30 cellular contexts compared by ENCODE assay signal in the genomic region with DNA sequence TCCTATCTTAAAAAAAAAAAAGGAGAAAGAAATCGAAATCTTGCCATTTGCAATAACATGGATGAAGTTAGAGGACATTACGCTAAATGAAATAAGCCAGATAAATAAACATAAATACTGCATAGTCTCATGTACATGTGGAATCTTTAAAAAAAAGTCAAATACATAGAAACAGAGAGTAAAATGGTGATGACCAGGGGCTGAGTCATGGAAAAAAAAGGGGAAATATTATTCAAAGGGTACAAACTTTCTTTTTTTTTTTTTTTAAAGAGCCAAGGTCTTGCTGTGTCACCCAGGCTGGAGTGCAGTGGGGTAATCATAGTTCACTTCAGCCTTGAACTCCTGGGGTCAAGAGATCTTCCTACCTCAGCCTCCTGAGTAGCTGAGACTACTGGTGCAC.
DNase-seq lines count a peak whose midpoint lies in the region; ATAC-seq and TF ChIP-seq lines count a peak whose summit lies in the region.
"Had no signal": no experiment of that assay in that cellular context is flagged by ENCODE, and none has a peak within 500 bp of the region (broad histone marks: within the 10 kb centered on the region; RNA-seq: fewer than 3 reads in every experiment).

No MANE protein-coding gene starts in this region.

- ATAC-seq in IMR-90 (ENCODE audit: low read depth) (peak; percentile 69), GM18868 (IDR thresholded peaks at IDR 0.05; ENCODE audit: unreplicated experiment) (no peak)
- ATAC-seq in naive thymus-derived CD4-positive, alpha-beta T cell, result no peak

- no peak overlapping the region for H2BK5ac ChIP-seq in IMR-90 (ENCODE audit: low read depth, low read length, poor library complexity, severe bottlenecking)

- no peak overlapping the region for H4K8ac ChIP-seq in IMR-90 (ENCODE audit: low read depth in 2 of 2, low read length in 2 of 2)

- TF ChIP-seq POLR2A in IMR-90 (IDR thresholded peaks at IDR 0.05; ENCODE audit: low read depth, low read length), result no peak

- H2BK120ac ChIP-seq in IMR-90 (ENCODE audit: low read depth, low read length), result no peak overlapping the region

- H2AK5ac ChIP-seq in IMR-90 (ENCODE audit: low read depth, low read length), result peak overlapping the region; percentile 8; the same call in 1 of the 2 replicates

- H3K9me3 Mint-ChIP-seq in naive thymus-derived CD4-positive, alpha-beta T cell, result peaks cover 0 to 27% (median 8%) of the 10 kb centered on the region in 11 donors
- peaks cover 26% of the 10 kb centered on the region for H3K9me3 Mint-ChIP-seq in neural progenitor cell
- H3K9me3 Mint-ChIP-seq: stimulated activated naive CD8-positive, alpha-beta T cell treated with anti-CD3 and anti-CD28 coated beads, Interleukin-15, Interleukin-2, amounts not matched to agents 100 ng/mL and 50 ng/mL, for 24 hours had no signal

- no peaks in the 10 kb centered on the region for H3K4me1 Mint-ChIP-seq in naive thymus-derived CD4-positive, alpha-beta T cell
- peaks cover 30% of the 10 kb centered on the region for H3K4me1 Mint-ChIP-seq in neural progenitor cell

- no peak overlapping the region; the same call in 2 of the 3 replicates for H2BK15ac ChIP-seq in IMR-90 (ENCODE audit: low read depth, low read length)

- H3K79me2 ChIP-seq in neural progenitor cell (ENCODE audit: low read depth), result no peaks in the 10 kb centered on the region

- H3K9me1 ChIP-seq in IMR-90 (ENCODE audit: insufficient read depth, low read length), result no peaks in the 10 kb centered on the region

- no peak overlapping the region for H3K27ac ChIP-seq in IMR-90 (ENCODE audit: insufficient read depth, low read length)
- H3K27ac ChIP-seq in brain microvascular endothelial cell, result no peak overlapping the region
- H3K27ac ChIP-seq in naive thymus-derived CD4-positive, alpha-beta T cell (ENCODE audit: low read depth, low read length), result no peak overlapping the region
- H3K27ac ChIP-seq in neural progenitor cell, result no peak overlapping the region
- H3K27ac ChIP-seq: ascending aorta, KMS-11, left ventricle myocardium inferior, right atrium auricular region, SJCRH30, tibial artery had no signal

- intact Hi-C loops in IMR-90 (cut with micrococcal nuclease), result no loop called here
- intact Hi-C loops in naive thymus-derived CD4-positive, alpha-beta T cell (cut with micrococcal nuclease), result no loop called here

- dilution Hi-C loops in IMR-90 (cut with HindIII; ENCODE audit: low sequenced_read_pairs, unreplicated experiment), result no loop called here

- H3K4ac ChIP-seq in IMR-90 (ENCODE audit: low read depth, low read length), result peak overlapping the region; percentile 18; the same call in 1 of the 2 replicates

- no peak overlapping the region for H4K91ac ChIP-seq in IMR-90 (ENCODE audit: insufficient read depth, low read depth, low read length)

- no TSS peak for BruUV-seq in IMR-90 (replicated peaks; lab: Mats Ljungman, UMichigan)

- no peak overlapping the region for H3K27ac Mint-ChIP-seq in naive thymus-derived CD4-positive, alpha-beta T cell
- H3K27ac Mint-ChIP-seq in neural progenitor cell, result no peak overlapping the region
- H3K27ac Mint-ChIP-seq: activated naive CD8-positive, alpha-beta T cell; CD4-positive, alpha-beta T cell; stimulated activated naive CD8-positive, alpha-beta T cell treated with anti-CD3 and anti-CD28 coated beads, Interleukin-15, Interleukin-2, amounts not matched to agents 100 ng/mL and 50 ng/mL, for 24 hours had no signal

- H3K79me1 ChIP-seq in IMR-90 (ENCODE audit: low read depth in 1 of 2, low read length in 2 of 2), result no peaks in the 10 kb centered on the region

- H4K5ac ChIP-seq in IMR-90 (ENCODE audit: low read depth, low read length), result no peak overlapping the region

- H2AFZ ChIP-seq in IMR-90 (replicated peaks; ENCODE audit: low read length, poor library complexity) (no peak overlapping the region), neural progenitor cell (replicated peaks) (no peak overlapping the region)

- no peak overlapping the region for H3K23ac ChIP-seq in IMR-90 (ENCODE audit: low read depth, low read length)

- no peaks in the 10 kb centered on the region for H4K20me1 ChIP-seq in IMR-90 (ENCODE audit: insufficient read depth, low read length)
- H4K20me1 ChIP-seq in neural progenitor cell (ENCODE audit: low read depth), result no peaks in the 10 kb centered on the region

- H2BK20ac ChIP-seq in IMR-90 (ENCODE audit: low read depth, low read length), result no peak overlapping the region

- peak overlapping the region; percentile 53; the same call in 1 of the 2 replicates for H3K14ac ChIP-seq in IMR-90 (replicated peaks; ENCODE audit: low read depth, low read length)

- CTCF ChIA-PET in IMR-90 (lab: Yijun Ruan, JAX), result interaction anchor here (1.1 kb wide), 1 partner anchor 14 kb away, joined by 4 read pairs; no protein-coding TSS in a partner anchor
- CTCF ChIA-PET in naive thymus-derived CD4-positive, alpha-beta T cell (lab: Charles Lee), result no interaction called here

- H3K4me3 Mint-ChIP-seq in naive thymus-derived CD4-positive, alpha-beta T cell, result no peak overlapping the region
- no peak overlapping the region for H3K4me3 Mint-ChIP-seq in neural progenitor cell
- H3K4me3 Mint-ChIP-seq: activated naive CD8-positive, alpha-beta T cell; CD4-positive, alpha-beta T cell; stimulated activated naive CD8-positive, alpha-beta T cell treated with anti-CD3 and anti-CD28 coated beads, Interleukin-15, Interleukin-2, amounts not matched to agents 100 ng/mL and 50 ng/mL, for 24 hours had no signal

- in situ Hi-C loops in IMR-90 (cut with MboI; ENCODE audit: low sequenced_read_pairs) (no loop called here), brain microvascular endothelial cell (cut with HindIII; ENCODE audit: low pct_ligation_motif_present, low sequenced_read_pairs) (no loop called here)

- H3F3A ChIP-seq in neural progenitor cell (ENCODE audit: low read depth), result peaks cover 22% of the 10 kb centered on the region

- no CpG with 5 or more reads among the region's 2 CpGs for WGBS in IMR-90 (ENCODE audit: extremely low coverage in 2 of 2, insufficient read length in 1 of 2), 2 experiments

- H3K9me3 ChIP-seq in IMR-90 (ENCODE audit: control insufficient read depth, insufficient read depth, low read length) (no peaks in the 10 kb centered on the region), neural progenitor cell (ENCODE audit: low read depth) (no peaks in the 10 kb centered on the region)
- H3K9me3 ChIP-seq in naive thymus-derived CD4-positive, alpha-beta T cell (ENCODE audit: control insufficient read depth in 2 of 3, low read length in 3 of 3), result no peaks in the 10 kb centered on the region
- H3K9me3 ChIP-seq: SJCRH30 had no signal

- DNase-seq in AG08396 (ENCODE audit: low spot score) (peak; percentile 13), IMR-90 (peak; percentile 75), brain microvascular endothelial cell (peak; percentile 31), fibroblast of pulmonary artery (ENCODE audit: low read depth) (peak; percentile 14), neural progenitor cell (ENCODE audit: low spot score) (no peak)
- DNase-seq in naive thymus-derived CD4-positive, alpha-beta T cell, result no peak
- no peak for DNase-seq in activated CD4-positive, alpha-beta T cell treated with anti-CD3 and anti-CD28 coated beads, Interleukin-2, amount 50 U/mL, for 4 hours
- DNase-seq: activated CD4-positive, alpha-beta T cell treated with anti-CD3 and anti-CD28 coated beads for 48 hours; activated effector memory CD4-positive, alpha-beta T cell treated with anti-CD3 and anti-CD28 coated beads, Interleukin-2, amount 50 U/mL, for 16 hours; AML-193; CD4-positive, alpha-beta T cell; cerebellar nuclear complex; dorsolateral prefrontal cortex; left ventricle myocardium inferior; mesendoderm; NCI-H1694; NCI-H446; NCI-H82; posterior cingulate gyrus; SJCRH30; stimulated activated CD4-positive, alpha-beta T cell treated with anti-CD3 and anti-CD28 coated beads, Interleukin-1b, Interleukin-23, amount 100 ng/mL, for 48 hours; T1000; tibial artery had no signal

- no peak overlapping the region for H3K4me2 ChIP-seq in IMR-90 (ENCODE audit: low read depth, low read length)
- H3K4me2 ChIP-seq in neural progenitor cell, result no peak overlapping the region
- H3K4me2 ChIP-seq: KMS-11, smooth muscle cell had no signal

- H3K27me3 ChIP-seq in IMR-90 (ENCODE audit: control insufficient read depth, insufficient read depth, low read length) (no peaks in the 10 kb centered on the region), brain microvascular endothelial cell (replicated peaks) (no peaks in the 10 kb centered on the region), neural progenitor cell (no peaks in the 10 kb centered on the region)
- H3K27me3 ChIP-seq in naive thymus-derived CD4-positive, alpha-beta T cell (ENCODE audit: control insufficient read depth in 2 of 2, insufficient read depth in 2 of 2, low read length in 2 of 2), result no peaks in the 10 kb centered on the region
- H3K27me3 ChIP-seq: ascending aorta, dorsolateral prefrontal cortex, right atrium auricular region, SJCRH30, tibial artery had no signal

- H3K36me3 Mint-ChIP-seq in naive thymus-derived CD4-positive, alpha-beta T cell, result no peaks in the 10 kb centered on the region
- peaks cover 4% of the 10 kb centered on the region for H3K36me3 Mint-ChIP-seq in neural progenitor cell
- H3K36me3 Mint-ChIP-seq: activated naive CD8-positive, alpha-beta T cell had no signal

- H3K4me1 ChIP-seq in IMR-90 (ENCODE audit: control insufficient read depth, insufficient read depth, low read length) (no peaks in the 10 kb centered on the region), neural progenitor cell (peaks cover 26% of the 10 kb centered on the region)
- H3K4me1 ChIP-seq in naive thymus-derived CD4-positive, alpha-beta T cell (ENCODE audit: control insufficient read depth in 2 of 2, insufficient read depth in 2 of 2, low read length in 2 of 2), result no peaks in the 10 kb centered on the region
- H3K4me1 ChIP-seq: ascending aorta, tibial artery had no signal

- POLR2A ChIA-PET in IMR-90 (lab: Charles Lee; ENCODE audit: unreplicated experiment), result no interaction called here
- POLR2A ChIA-PET in naive thymus-derived CD4-positive, alpha-beta T cell (lab: Charles Lee), result no interaction called here

- no peaks in the 10 kb centered on the region for H3K27me3 Mint-ChIP-seq in naive thymus-derived CD4-positive, alpha-beta T cell
- H3K27me3 Mint-ChIP-seq in neural progenitor cell (ENCODE audit: insufficient read depth, low read depth), result peaks cover 5% of the 10 kb centered on the region
- H3K27me3 Mint-ChIP-seq: activated naive CD8-positive, alpha-beta T cell; stimulated activated naive CD8-positive, alpha-beta T cell treated with anti-CD3 and anti-CD28 coated beads, Interleukin-15, Interleukin-2, amounts not matched to agents 100 ng/mL and 50 ng/mL, for 24 hours had no signal

- no peak overlapping the region for H3K4me3 ChIP-seq in IMR-90 (ENCODE audit: insufficient read depth, low read depth, low read length)
- H3K4me3 ChIP-seq in brain microvascular endothelial cell (ENCODE audit: low read depth, low read length), result no peak overlapping the region
- no peak overlapping the region for H3K4me3 ChIP-seq in fibroblast of pulmonary artery (replicated peaks; ENCODE audit: low read depth, low read length)
- H3K4me3 ChIP-seq in naive thymus-derived CD4-positive, alpha-beta T cell (ENCODE audit: low read length), result no peak overlapping the region
- no peak overlapping the region for H3K4me3 ChIP-seq in neural progenitor cell
- H3K4me3 ChIP-seq: ascending aorta, left ventricle myocardium inferior, right atrium auricular region, SJCRH30, smooth muscle cell, tibial artery had no signal

- H2AK9ac ChIP-seq in IMR-90 (replicated peaks; ENCODE audit: low read depth, low read length, poor library complexity), result no peak overlapping the region

- TF ChIP-seq CTCF in IMR-90 (conservative IDR thresholded peaks at IDR 0.05; ENCODE audit: low read depth, low read length) (no peak), brain microvascular endothelial cell (IDR thresholded peaks at IDR 0.05; ENCODE audit: low read depth, low read length, missing control alignments) (no peak), fibroblast of pulmonary artery (IDR thresholded peaks at IDR 0.05; ENCODE audit: low read length, missing control alignments) (no peak), neural progenitor cell (IDR thresholded peaks at IDR 0.05) (no peak)

- no peak overlapping the region for H3K9ac ChIP-seq in IMR-90 (ENCODE audit: low read depth, low read length)
- H3K9ac ChIP-seq in neural progenitor cell, result no peak overlapping the region
- H3K9ac ChIP-seq: KMS-11 had no signal

- TF ChIP-seq RAD21 in IMR-90 (IDR thresholded peaks at IDR 0.05; ENCODE audit: low read length), result no peak

- H3K36me3 ChIP-seq in IMR-90 (ENCODE audit: control insufficient read depth, insufficient read depth, low read length) (no peaks in the 10 kb centered on the region), brain microvascular endothelial cell (replicated peaks) (no peaks in the 10 kb centered on the region), neural progenitor cell (peaks cover 5% of the 10 kb centered on the region)
- H3K36me3 ChIP-seq in naive thymus-derived CD4-positive, alpha-beta T cell (ENCODE audit: control insufficient read depth in 2 of 3, insufficient read depth in 3 of 3, low read length in 3 of 3), result no peaks in the 10 kb centered on the region
- H3K36me3 ChIP-seq: ascending aorta, left ventricle myocardium inferior, right atrium auricular region, SJCRH30, tibial artery had no signal

- no peak overlapping the region for H3K56ac ChIP-seq in IMR-90 (ENCODE audit: extremely low read depth, insufficient read depth, low read length)

- no peak overlapping the region for H3K18ac ChIP-seq in IMR-90 (ENCODE audit: low read depth, low read length)

Comparison
In these comparisons a context has a peak if more than half of its experiments do, and no peak if none do; other contexts are left out.
1. DNase-seq: peak in AG08396 (single experiment), IMR-90 (single experiment), brain microvascular endothelial cell (single experiment) and fibroblast of pulmonary artery (single experiment); none in naive thymus-derived CD4-positive, alpha-beta T cell (0 of 9), neural progenitor cell (single experiment) and activated CD4-positive, alpha-beta T cell treated with anti-CD3 and anti-CD28 coated beads, Interleukin-2, amount 50 U/mL, for 4 hours (0 of 2).